Comparison of ENCODE assay signal across 11 cellular contexts in genomic region chr17:6231886-6232767, GRCh38.
A peak's percentile ranks its signal among the peaks of the same experiment; 100 is the strongest.
DNase-seq lines count a peak whose midpoint lies in the region; ATAC-seq and TF ChIP-seq lines count a peak whose summit lies in the region.
"Had no signal": no experiment of that assay in that cellular context is flagged by ENCODE, and none has a peak within 500 bp of the region (broad histone marks: within the 10 kb centered on the region; RNA-seq: fewer than 3 reads in every experiment).

No MANE protein-coding gene starts in this region.

- POLR2A ChIA-PET in Panc1 (lab: Charles Lee) = interaction anchor here (0.6 kb wide), 1 partner anchor 150 kb away, joined by 3 read pairs; no protein-coding TSS in a partner anchor

- H3K9me3 Mint-ChIP-seq in type B pancreatic cell = no peaks in the 10 kb centered on the region
- H3K9me3 Mint-ChIP-seq: activated CD8-positive, alpha-beta T cell treated with anti-CD3 and anti-CD28 coated beads for 36 hours had no signal

- no peak overlapping the region for H3K4me3 Mint-ChIP-seq in type B pancreatic cell
- H3K4me3 Mint-ChIP-seq: activated CD8-positive, alpha-beta T cell treated with anti-CD3 and anti-CD28 coated beads for 36 hours had no signal

- H3K4me1 Mint-ChIP-seq in type B pancreatic cell (ENCODE audit: unreplicated experiment) = no peaks in the 10 kb centered on the region

- peaks cover 14% of the 10 kb centered on the region for H3K27me3 Mint-ChIP-seq in type B pancreatic cell

- in situ Hi-C loops in Panc1 (cut with HindIII; ENCODE audit: low pct_unique_long_range_greater_than_20kb, low sequenced_read_pairs) = no loop called here

- H3K27me3 ChIP-seq in Panc1 (ENCODE audit: control insufficient read depth, insufficient read depth, low read length) (no peaks in the 10 kb centered on the region), uterus (no peaks in the 10 kb centered on the region)

- no TSS peak for BruUV-seq in Panc1 (replicated peaks; lab: Mats Ljungman, UMichigan)

- peak; percentile 33 for DNase-seq in activated CD8-positive, alpha-beta memory T cell treated with anti-CD3 and anti-CD28 coated beads for 24 hours
- DNase-seq in activated CD8-positive, alpha-beta memory T cell treated with anti-CD3 and anti-CD28 coated beads, Interleukin-2, amount 50 U/mL, for 4 hours = no peak
- DNase-seq in Panc1 (ENCODE audit: low read depth, low spot score) (no peak), epithelial cell of proximal tubule (ENCODE audit: low read depth) (no peak), type B pancreatic cell (ENCODE audit: extremely low spot score, unreplicated experiment) (peak; percentile 49), uterus (no peak), SKM-1 treated with dmso at 0.1 percent for 144 hours (lab: John Stamatoyannopoulos, UW; ENCODE audit: unreplicated experiment) (no peak), COR-L47 (lab: John Stamatoyannopoulos, UW) (no peak)
- DNase-seq: activated CD8-positive, alpha-beta T cell treated with anti-CD3 and anti-CD28 coated beads for 36 hours; DND-41 had no signal

- TF ChIP-seq CTCF in Panc1 (IDR thresholded peaks at IDR 0.05) = no peak
- TF ChIP-seq CTCF in epithelial cell of proximal tubule (conservative IDR thresholded peaks at IDR 0.05; ENCODE audit: low read depth, low read length) = peak; percentile 16
- TF ChIP-seq CTCF in type B pancreatic cell (conservative IDR thresholded peaks at IDR 0.05) = no peak
- no peak for TF ChIP-seq CTCF in uterus (IDR thresholded peaks at IDR 0.05)

- no peak overlapping the region for H3K27ac Mint-ChIP-seq in type B pancreatic cell
- H3K27ac Mint-ChIP-seq: activated CD8-positive, alpha-beta T cell treated with anti-CD3 and anti-CD28 coated beads for 36 hours had no signal

- CTCF ChIA-PET in Panc1 (lab: Charles Lee) = no interaction called here

- intact Hi-C loops in Panc1 (cut with micrococcal nuclease; ENCODE audit: unreplicated experiment) (no loop called here), uterus (cut with DNase I; ENCODE audit: low total_unique reads) (no loop called here)

- H3K9me3 ChIP-seq in Panc1 (ENCODE audit: control insufficient read depth, insufficient read depth, low read depth, low read length) (no peaks in the 10 kb centered on the region), uterus (no peaks in the 10 kb centered on the region)

- TF ChIP-seq POLR2A in uterus (IDR thresholded peaks at IDR 0.05) = no peak

- peak; percentile 83 for ATAC-seq in Panc1
- ATAC-seq: activated CD8-positive, alpha-beta T cell treated with anti-CD3 and anti-CD28 coated beads for 36 hours had no signal

- H3K4me1 ChIP-seq in Panc1 (ENCODE audit: control insufficient read depth, insufficient read depth, low read length) (no peaks in the 10 kb centered on the region), uterus (no peaks in the 10 kb centered on the region)

- H3K4me3 ChIP-seq in Panc1 (ENCODE audit: low read depth in 2 of 2, low read length in 2 of 2) = peak overlapping the region in 1 of 2 experiments; percentile 8; a peak in 1 of 4 replicates
- no peak overlapping the region for H3K4me3 ChIP-seq in epithelial cell of proximal tubule (ENCODE audit: low read depth, low read length)
- H3K4me3 ChIP-seq in uterus = no peak overlapping the region
- H3K4me3 ChIP-seq: SK-N-MC had no signal

- H3K36me3 Mint-ChIP-seq in type B pancreatic cell = no peaks in the 10 kb centered on the region

- H3K27ac ChIP-seq in Panc1 (ENCODE audit: low read length) = no peak overlapping the region
- no peak overlapping the region for H3K27ac ChIP-seq in uterus
- H3K27ac ChIP-seq: SK-N-MC had no signal

- H3K36me3 ChIP-seq in Panc1 (ENCODE audit: control insufficient read depth, insufficient read depth, low read length) (no peaks in the 10 kb centered on the region), uterus (no peaks in the 10 kb centered on the region)

Comparison
In these comparisons a context has a peak if more than half of its experiments do, and no peak if none do; other contexts are left out.
1. DNase-seq: peak in activated CD8-positive, alpha-beta memory T cell treated with anti-CD3 and anti-CD28 coated beads for 24 hours (single experiment) and type B pancreatic cell (single experiment); none in activated CD8-positive, alpha-beta memory T cell treated with anti-CD3 and anti-CD28 coated beads, Interleukin-2, amount 50 U/mL, for 4 hours (single experiment), Panc1 (single experiment), epithelial cell of proximal tubule (single experiment), uterus (0 of 2), SKM-1 treated with dmso at 0.1 percent for 144 hours (single experiment) and COR-L47 (single experiment).